1 cellular context compared by ENCODE assay signal in the genomic region with DNA sequence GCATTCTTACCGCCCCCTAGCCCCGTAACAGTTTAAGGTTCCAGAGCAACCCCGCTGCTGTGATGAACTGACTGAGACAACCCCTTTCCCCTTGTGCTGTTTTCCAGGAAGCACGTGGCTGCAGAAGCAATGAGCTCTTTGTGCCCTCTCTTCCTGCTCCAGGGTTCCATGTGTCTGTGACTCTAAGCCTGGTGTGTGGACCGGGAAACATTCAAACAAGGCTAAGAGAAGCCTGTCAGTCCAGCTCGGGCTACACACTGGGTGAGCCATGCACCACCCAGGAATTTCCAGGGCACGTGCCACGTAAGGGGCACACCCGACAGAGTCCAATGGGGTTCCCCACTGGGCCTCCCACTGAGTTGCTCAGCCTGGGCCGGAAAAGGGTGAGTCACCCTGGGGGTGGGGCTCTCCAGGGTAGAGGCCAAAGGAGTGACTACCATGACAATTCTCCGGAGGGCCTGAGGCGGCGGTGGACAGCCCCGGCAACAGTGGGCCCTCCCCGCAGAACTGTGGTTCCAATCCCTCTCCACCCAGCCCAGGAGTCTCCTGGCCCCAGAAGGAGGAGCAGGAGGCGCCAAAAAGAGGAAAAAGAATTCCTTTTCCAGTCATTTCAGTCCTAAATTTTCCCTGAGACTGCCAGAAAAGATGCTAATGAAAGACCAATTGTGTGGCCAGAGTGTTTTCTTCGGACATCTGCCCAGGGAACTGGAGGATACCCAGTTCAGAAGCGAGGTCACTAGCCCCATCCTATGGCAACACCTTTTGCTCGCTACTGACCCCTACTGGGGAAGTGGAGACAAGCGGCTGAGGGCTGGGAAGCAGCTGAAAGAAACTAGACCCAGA.
TF ChIP-seq lines count a peak whose summit lies in the region.

No MANE protein-coding gene starts in this region.

TF ChIP-seq in HepG2, 621 proteins besides CTCF, POLR2A, EP300 and RAD21 (continued from another document and continues in another):
- TF ChIP-seq SOX13 (IDR thresholded peaks at IDR 0.05) (no peak), SOX13 (CRISPR knock-in tag; conservative IDR thresholded peaks at IDR 0.05 in 1 of 2, IDR thresholded peaks at IDR 0.05 in 1 of 2) (peak in 1 of 2 experiments; percentile 75; a peak in 2 of 4 replicates), ZNF224 (CRISPR knock-in tag; IDR thresholded peaks at IDR 0.05) (no peak; the same call in 1 of the 2 replicates), TBP (CRISPR knock-in tag; IDR thresholded peaks at IDR 0.05) (no peak), RXRA (CRISPR knock-in tag; IDR thresholded peaks at IDR 0.05) (peak; percentile 80), SPEN (CRISPR knock-in tag; IDR thresholded peaks at IDR 0.05; ENCODE audit: low read depth) (no peak; the same call in 1 of the 2 replicates), ARNTL (CRISPR knock-in tag; IDR thresholded peaks at IDR 0.05) (peak; percentile 84; the same call in 1 of the 2 replicates), ZNF263 (CRISPR knock-in tag; IDR thresholded peaks at IDR 0.05) (peak; percentile 60), RNF2 (conservative IDR thresholded peaks at IDR 0.05; ENCODE audit: low read depth) (peak; percentile 95), RAD51 (IDR thresholded peaks at IDR 0.05; ENCODE audit: borderline replicate concordance) (no peak), SRSF4 (IDR thresholded peaks at IDR 0.05; ENCODE audit: low read depth, low read length, poor library complexity, severe bottlenecking) (no peak), CBFB (CRISPR knock-in tag; IDR thresholded peaks at IDR 0.05) (no peak), ZNF660 (CRISPR knock-in tag; IDR thresholded peaks at IDR 0.05; ENCODE audit: borderline replicate concordance, low read depth) (no peak), ZFP36L1 (CRISPR knock-in tag; IDR thresholded peaks at IDR 0.05) (peak; percentile 98), MAZ (IDR thresholded peaks at IDR 0.05; ENCODE audit: borderline replicate concordance, low read depth, low read length) (peak; percentile 44; the same call in 1 of the 2 replicates), MAZ (CRISPR knock-in tag; IDR thresholded peaks at IDR 0.05; ENCODE audit: low read depth) (0 out of 2 replicates have a peak, but pooled peaks have one; percentile 12), AHR (CRISPR knock-in tag; IDR thresholded peaks at IDR 0.05) (no peak; the same call in 1 of the 2 replicates), ZNF615 (CRISPR knock-in tag; IDR thresholded peaks at IDR 0.05; ENCODE audit: borderline replicate concordance) (peak; percentile 59; the same call in 1 of the 2 replicates), TRIM24 (CRISPR knock-in tag; IDR thresholded peaks at IDR 0.05) (0 out of 2 replicates have a peak, but pooled peaks have one; percentile 46), SIN3A (IDR thresholded peaks at IDR 0.05; ENCODE audit: borderline replicate concordance, low read depth, low read length) (no peak), ZNF180 (CRISPR knock-in tag; IDR thresholded peaks at IDR 0.05; ENCODE audit: borderline replicate concordance, low read depth) (no peak), PHF21A (CRISPR knock-in tag; IDR thresholded peaks at IDR 0.05) (peak; percentile 75), JDP2 (CRISPR knock-in tag; IDR thresholded peaks at IDR 0.05; ENCODE audit: borderline replicate concordance) (no peak)
- TF ChIP-seq, protein P1, sequence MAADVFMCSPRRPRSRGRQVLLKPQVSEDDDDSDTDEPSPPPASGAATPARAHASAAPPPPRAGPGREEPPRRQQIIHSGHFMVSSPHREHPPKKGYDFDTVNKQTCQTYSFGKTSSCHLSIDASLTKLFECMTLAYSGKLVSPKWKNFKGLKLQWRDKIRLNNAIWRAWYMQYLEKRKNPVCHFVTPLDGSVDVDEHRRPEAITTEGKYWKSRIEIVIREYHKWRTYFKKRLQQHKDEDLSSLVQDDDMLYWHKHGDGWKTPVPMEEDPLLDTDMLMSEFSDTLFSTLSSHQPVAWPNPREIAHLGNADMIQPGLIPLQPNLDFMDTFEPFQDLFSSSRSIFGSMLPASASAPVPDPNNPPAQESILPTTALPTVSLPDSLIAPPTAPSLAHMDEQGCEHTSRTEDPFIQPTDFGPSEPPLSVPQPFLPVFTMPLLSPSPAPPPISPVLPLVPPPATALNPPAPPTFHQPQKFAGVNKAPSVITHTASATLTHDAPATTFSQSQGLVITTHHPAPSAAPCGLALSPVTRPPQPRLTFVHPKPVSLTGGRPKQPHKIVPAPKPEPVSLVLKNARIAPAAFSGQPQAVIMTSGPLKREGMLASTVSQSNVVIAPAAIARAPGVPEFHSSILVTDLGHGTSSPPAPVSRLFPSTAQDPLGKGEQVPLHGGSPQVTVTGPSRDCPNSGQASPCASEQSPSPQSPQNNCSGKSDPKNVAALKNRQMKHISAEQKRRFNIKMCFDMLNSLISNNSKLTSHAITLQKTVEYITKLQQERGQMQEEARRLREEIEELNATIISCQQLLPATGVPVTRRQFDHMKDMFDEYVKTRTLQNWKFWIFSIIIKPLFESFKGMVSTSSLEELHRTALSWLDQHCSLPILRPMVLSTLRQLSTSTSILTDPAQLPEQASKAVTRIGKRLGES (CRISPR knock-in tag; IDR thresholded peaks at IDR 0.05; ENCODE audit: borderline replicate concordance): no peak; the same call in 1 of the 2 replicates
- TF ChIP-seq, protein P2, sequence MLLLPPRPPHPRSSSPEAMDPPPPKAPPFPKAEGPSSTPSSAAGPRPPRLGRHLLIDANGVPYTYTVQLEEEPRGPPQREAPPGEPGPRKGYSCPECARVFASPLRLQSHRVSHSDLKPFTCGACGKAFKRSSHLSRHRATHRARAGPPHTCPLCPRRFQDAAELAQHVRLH (CRISPR knock-in tag; IDR thresholded peaks at IDR 0.05; ENCODE audit: borderline replicate concordance, low read depth): peak; percentile 80; the same call in 1 of the 2 replicates
- TF ChIP-seq, protein P3, sequence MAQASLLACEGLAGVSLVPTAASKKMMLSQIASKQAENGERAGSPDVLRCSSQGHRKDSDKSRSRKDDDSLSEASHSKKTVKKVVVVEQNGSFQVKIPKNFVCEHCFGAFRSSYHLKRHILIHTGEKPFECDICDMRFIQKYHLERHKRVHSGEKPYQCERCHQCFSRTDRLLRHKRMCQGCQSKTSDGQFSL (CRISPR knock-in tag; IDR thresholded peaks at IDR 0.05): no peak
- TF ChIP-seq, protein P4, sequence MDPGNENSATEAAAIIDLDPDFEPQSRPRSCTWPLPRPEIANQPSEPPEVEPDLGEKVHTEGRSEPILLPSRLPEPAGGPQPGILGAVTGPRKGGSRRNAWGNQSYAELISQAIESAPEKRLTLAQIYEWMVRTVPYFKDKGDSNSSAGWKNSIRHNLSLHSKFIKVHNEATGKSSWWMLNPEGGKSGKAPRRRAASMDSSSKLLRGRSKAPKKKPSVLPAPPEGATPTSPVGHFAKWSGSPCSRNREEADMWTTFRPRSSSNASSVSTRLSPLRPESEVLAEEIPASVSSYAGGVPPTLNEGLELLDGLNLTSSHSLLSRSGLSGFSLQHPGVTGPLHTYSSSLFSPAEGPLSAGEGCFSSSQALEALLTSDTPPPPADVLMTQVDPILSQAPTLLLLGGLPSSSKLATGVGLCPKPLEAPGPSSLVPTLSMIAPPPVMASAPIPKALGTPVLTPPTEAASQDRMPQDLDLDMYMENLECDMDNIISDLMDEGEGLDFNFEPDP (CRISPR knock-in tag; conservative IDR thresholded peaks at IDR 0.05): peak; percentile 93; the same call in 1 of the 2 replicates
- TF ChIP-seq, protein P5, sequence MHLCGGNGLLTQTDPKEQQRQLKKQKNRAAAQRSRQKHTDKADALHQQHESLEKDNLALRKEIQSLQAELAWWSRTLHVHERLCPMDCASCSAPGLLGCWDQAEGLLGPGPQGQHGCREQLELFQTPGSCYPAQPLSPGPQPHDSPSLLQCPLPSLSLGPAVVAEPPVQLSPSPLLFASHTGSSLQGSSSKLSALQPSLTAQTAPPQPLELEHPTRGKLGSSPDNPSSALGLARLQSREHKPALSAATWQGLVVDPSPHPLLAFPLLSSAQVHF (CRISPR knock-in tag; IDR thresholded peaks at IDR 0.05): 0 out of 2 replicates have a peak, but pooled peaks have one; percentile 72
- TF ChIP-seq, protein P6, sequence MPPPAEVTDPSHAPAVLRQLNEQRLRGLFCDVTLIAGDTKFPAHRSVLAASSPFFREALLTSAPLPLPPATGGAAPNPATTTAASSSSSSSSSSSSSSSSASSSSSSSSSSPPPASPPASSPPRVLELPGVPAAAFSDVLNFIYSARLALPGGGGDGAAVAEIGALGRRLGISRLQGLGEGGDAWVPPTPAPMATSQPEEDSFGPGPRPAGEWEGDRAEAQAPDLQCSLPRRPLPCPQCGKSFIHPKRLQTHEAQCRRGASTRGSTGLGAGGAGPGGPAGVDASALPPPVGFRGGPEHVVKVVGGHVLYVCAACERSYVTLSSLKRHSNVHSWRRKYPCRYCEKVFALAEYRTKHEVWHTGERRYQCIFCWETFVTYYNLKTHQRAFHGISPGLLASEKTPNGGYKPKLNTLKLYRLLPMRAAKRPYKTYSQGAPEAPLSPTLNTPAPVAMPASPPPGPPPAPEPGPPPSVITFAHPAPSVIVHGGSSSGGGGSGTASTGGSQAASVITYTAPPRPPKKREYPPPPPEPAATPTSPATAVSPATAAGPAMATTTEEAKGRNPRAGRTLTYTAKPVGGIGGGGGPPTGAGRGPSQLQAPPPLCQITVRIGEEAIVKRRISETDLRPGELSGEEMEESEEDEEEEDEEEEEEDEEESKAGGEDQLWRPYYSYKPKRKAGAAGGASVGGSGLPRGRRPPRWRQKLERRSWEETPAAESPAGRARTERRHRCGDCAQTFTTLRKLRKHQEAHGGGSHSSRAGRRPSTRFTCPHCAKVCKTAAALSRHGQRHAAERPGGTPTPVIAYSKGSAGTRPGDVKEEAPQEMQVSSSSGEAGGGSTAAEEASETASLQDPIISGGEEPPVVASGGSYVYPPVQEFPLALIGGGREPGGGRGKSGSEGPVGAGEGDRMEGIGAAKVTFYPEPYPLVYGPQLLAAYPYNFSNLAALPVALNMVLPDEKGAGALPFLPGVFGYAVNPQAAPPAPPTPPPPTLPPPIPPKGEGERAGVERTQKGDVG (CRISPR knock-in tag; IDR thresholded peaks at IDR 0.05; ENCODE audit: borderline replicate concordance): peak; percentile 86; the same call in 1 of the 2 replicates
- TF ChIP-seq, protein P7, sequence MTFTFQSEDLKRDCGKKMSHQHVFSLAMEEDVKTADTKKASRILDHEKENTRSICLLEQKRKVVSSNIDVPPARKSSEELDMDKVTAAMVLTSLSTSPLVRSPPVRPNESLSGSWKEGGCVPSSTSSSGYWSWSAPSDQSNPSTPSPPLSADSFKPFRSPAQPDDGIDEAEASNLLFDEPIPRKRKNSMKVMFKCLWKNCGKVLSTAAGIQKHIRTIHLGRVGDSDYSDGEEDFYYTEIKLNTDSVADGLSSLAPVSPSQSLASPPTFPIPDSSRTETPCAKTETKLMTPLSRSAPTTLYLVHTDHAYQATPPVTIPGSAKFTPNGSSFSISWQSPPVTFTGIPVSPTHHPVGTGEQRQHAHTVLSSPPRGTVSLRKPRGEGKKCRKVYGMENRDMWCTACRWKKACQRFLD (CRISPR knock-in tag; IDR thresholded peaks at IDR 0.05; ENCODE audit: borderline replicate concordance): peak; percentile 95; the same call in 1 of the 2 replicates
- TF ChIP-seq, protein P8, sequence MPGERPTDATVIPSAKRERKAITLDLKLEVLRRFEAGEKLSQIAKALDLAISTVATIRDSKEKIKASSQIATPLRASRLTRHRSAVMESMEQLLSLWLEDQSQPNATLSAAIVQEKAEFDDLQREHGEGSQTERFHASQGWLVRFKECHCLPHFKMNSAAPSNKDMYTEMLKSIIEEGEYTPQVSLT (CRISPR knock-in tag; IDR thresholded peaks at IDR 0.05; ENCODE audit: borderline replicate concordance, low read depth): peak; percentile 89
- TF ChIP-seq, protein P9, sequence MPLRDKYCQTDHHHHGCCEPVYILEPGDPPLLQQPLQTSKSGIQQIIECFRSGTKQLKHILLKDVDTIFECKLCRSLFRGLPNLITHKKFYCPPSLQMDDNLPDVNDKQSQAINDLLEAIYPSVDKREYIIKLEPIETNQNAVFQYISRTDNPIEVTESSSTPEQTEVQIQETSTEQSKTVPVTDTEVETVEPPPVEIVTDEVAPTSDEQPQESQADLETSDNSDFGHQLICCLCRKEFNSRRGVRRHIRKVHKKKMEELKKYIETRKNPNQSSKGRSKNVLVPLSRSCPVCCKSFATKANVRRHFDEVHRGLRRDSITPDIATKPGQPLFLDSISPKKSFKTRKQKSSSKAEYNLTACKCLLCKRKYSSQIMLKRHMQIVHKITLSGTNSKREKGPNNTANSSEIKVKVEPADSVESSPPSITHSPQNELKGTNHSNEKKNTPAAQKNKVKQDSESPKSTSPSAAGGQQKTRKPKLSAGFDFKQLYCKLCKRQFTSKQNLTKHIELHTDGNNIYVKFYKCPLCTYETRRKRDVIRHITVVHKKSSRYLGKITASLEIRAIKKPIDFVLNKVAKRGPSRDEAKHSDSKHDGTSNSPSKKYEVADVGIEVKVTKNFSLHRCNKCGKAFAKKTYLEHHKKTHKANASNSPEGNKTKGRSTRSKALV (CRISPR knock-in tag; IDR thresholded peaks at IDR 0.05): 0 out of 2 replicates have a peak, but pooled peaks have one; percentile 68
- TF ChIP-seq, protein P10, sequence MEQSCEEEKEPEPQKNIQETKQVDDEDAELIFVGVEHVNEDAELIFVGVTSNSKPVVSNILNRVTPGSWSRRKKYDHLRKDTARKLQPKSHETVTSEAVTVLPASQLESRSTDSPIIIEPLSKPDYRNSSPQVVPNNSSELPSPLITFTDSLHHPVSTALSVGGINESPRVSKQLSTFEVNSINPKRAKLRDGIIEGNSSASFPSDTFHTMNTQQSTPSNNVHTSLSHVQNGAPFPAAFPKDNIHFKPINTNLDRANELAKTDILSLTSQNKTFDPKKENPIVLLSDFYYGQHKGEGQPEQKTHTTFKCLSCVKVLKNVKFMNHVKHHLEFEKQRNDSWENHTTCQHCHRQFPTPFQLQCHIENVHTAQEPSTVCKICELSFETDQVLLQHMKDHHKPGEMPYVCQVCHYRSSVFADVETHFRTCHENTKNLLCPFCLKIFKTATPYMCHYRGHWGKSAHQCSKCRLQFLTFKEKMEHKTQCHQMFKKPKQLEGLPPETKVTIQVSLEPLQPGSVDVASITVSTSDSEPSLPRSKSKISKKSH (CRISPR knock-in tag; IDR thresholded peaks at IDR 0.05; ENCODE audit: borderline replicate concordance): peak; percentile 87
- TF ChIP-seq, protein P11, sequence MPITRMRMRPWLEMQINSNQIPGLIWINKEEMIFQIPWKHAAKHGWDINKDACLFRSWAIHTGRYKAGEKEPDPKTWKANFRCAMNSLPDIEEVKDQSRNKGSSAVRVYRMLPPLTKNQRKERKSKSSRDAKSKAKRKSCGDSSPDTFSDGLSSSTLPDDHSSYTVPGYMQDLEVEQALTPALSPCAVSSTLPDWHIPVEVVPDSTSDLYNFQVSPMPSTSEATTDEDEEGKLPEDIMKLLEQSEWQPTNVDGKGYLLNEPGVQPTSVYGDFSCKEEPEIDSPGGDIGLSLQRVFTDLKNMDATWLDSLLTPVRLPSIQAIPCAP (CRISPR knock-in tag; IDR thresholded peaks at IDR 0.05; ENCODE audit: low read depth): peak; percentile 62; the same call in 1 of the 2 replicates
- TF ChIP-seq, protein P12, sequence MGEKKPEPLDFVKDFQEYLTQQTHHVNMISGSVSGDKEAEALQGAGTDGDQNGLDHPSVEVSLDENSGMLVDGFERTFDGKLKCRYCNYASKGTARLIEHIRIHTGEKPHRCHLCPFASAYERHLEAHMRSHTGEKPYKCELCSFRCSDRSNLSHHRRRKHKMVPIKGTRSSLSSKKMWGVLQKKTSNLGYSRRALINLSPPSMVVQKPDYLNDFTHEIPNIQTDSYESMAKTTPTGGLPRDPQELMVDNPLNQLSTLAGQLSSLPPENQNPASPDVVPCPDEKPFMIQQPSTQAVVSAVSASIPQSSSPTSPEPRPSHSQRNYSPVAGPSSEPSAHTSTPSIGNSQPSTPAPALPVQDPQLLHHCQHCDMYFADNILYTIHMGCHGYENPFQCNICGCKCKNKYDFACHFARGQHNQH (CRISPR knock-in tag; IDR thresholded peaks at IDR 0.05): peak; percentile 84
- TF ChIP-seq, protein P13, sequence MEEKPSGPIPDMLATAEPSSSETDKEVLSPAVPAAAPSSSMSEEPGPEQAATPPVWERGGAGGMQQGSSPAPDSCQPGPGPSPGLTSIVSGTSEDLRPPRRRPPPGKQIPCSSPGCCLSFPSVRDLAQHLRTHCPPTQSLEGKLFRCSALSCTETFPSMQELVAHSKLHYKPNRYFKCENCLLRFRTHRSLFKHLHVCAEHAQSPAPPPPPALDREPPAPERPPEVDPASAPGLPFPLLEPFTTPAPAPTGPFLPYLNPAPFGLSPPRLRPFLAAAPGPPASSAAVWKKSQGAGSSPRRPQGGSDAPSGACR (CRISPR knock-in tag; IDR thresholded peaks at IDR 0.05): peak; percentile 84; the same call in 1 of the 2 replicates
